ENCODE assay signal across 22 cellular contexts in the genomic region with DNA sequence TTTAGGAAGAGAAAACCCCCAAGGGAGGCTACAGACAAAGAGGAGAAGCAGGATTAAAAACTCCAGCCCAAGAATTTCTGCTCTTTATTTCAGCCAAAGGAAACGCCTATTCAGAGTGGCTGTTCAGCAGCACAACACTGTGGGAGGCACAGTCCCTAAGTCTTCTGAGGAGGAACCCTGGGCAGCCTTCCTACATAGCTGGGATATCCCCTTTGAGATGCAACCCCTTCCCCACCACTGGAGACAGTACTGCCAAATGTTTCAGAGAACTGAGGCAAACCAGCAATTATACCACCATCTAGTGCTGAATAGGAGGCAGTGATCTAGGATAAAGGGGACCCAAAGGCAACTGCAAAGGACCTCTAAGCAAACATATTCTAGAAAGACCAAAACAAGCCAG.
DNase-seq lines count a peak whose midpoint lies in the region; ATAC-seq and TF ChIP-seq lines count a peak whose summit lies in the region.
"Had no signal": no experiment of that assay in that cellular context is flagged by ENCODE, and none has a peak within 500 bp of the region (broad histone marks: within the 10 kb centered on the region; RNA-seq: fewer than 3 reads in every experiment).

No MANE protein-coding gene starts in this region.

- intact Hi-C loops in A673 (cut with micrococcal nuclease; ENCODE audit: unreplicated experiment), result no loop called here

- no peak overlapping the region for H3K4me3 ChIP-seq in A673 (ENCODE audit: low read depth, low read length, poor library complexity, severe bottlenecking)
- H3K4me3 ChIP-seq in HUES48 (ENCODE audit: low read depth, low read length), result no peak overlapping the region
- H3K4me3 ChIP-seq in endodermal cell (ENCODE audit: low read length), result no peak overlapping the region
- H3K4me3 ChIP-seq: SJSA1 had no signal

- H3K36me3 ChIP-seq in A673 (ENCODE audit: insufficient read depth, low read length, poor library complexity, severe bottlenecking), result no peaks in the 10 kb centered on the region
- H3K36me3 ChIP-seq in HUES48 (ENCODE audit: control insufficient read depth, insufficient read depth, low read length), result peaks cover 2% of the 10 kb centered on the region; the same call in 1 of the 2 replicates
- peaks cover 10% of the 10 kb centered on the region for H3K36me3 ChIP-seq in endodermal cell (ENCODE audit: control insufficient read depth, insufficient read depth, low read length)
- H3K36me3 ChIP-seq: SJSA1 had no signal

- peak; percentile 38 for DNase-seq in A673 (ENCODE audit: low spot score)
- peak; percentile 55 for DNase-seq in endodermal cell
- DNase-seq in neural crest cell (ENCODE audit: low read depth, low spot score), result no peak
- no peak for DNase-seq in NCI-H1694 (lab: John Stamatoyannopoulos, UW)
- DNase-seq in activated CD4-positive, alpha-beta T cell treated with anti-CD3 and anti-CD28 coated beads for 1 hour, result no peak
- DNase-seq: 8988T; AML-193; C1 segment of cervical spinal cord; CD8-positive, alpha-beta T cell; DMS153; HCEC 1CT; KG1; NCI-H1092 treated with DMSO at 0.1 percent for 48 hours; NCI-H146; NCI-H2029 treated with DMSO at 0.1 percent for 48 hours; NCI-H345; NCI-H524 treated with DMSO at 0.1 percent for 48 hours had no signal

- BruUV-seq in A673 (replicated peaks; lab: Mats Ljungman, UMichigan), result no TSS peak

- H3K9me3 Mint-ChIP-seq in endodermal cell (peaks cover 39% of the 10 kb centered on the region), neural crest cell (peaks cover 13% of the 10 kb centered on the region)

- no peaks in the 10 kb centered on the region for H3K27me3 ChIP-seq in A673 (replicated peaks; ENCODE audit: insufficient read depth, low read depth, low read length, poor library complexity)
- no peaks in the 10 kb centered on the region for H3K27me3 ChIP-seq in HUES48 (ENCODE audit: control insufficient read depth, insufficient read depth, low read length)
- H3K27me3 ChIP-seq in endodermal cell (ENCODE audit: control insufficient read depth, insufficient read depth, low read length, poor library complexity, severe bottlenecking), result no peaks in the 10 kb centered on the region
- H3K27me3 ChIP-seq: SJSA1 had no signal

- CTCF ChIA-PET in A673 (lab: Charles Lee), result no interaction called here

- H3K36me3 Mint-ChIP-seq in endodermal cell (ENCODE audit: low read depth), result peaks cover 53% of the 10 kb centered on the region
- peaks cover 64% of the 10 kb centered on the region for H3K36me3 Mint-ChIP-seq in neural crest cell (ENCODE audit: low read depth)

- H3K9me3 ChIP-seq in A673 (ENCODE audit: low read depth, low read length, poor library complexity, severe bottlenecking) (peaks cover 12% of the 10 kb centered on the region), HUES48 (ENCODE audit: control insufficient read depth, insufficient read depth, low read length) (peaks cover 20% of the 10 kb centered on the region), endodermal cell (ENCODE audit: control insufficient read depth, low read length) (peaks cover 39% of the 10 kb centered on the region)
- H3K9me3 ChIP-seq: SJSA1 had no signal

- TF ChIP-seq CTCF in A673 (conservative IDR thresholded peaks at IDR 0.05; ENCODE audit: low read depth, low read length) (no peak), endodermal cell (conservative IDR thresholded peaks at IDR 0.05) (peak; percentile 45), neural crest cell (conservative IDR thresholded peaks at IDR 0.05) (no peak)

- H3K4me1 Mint-ChIP-seq in endodermal cell (no peaks in the 10 kb centered on the region), neural crest cell (peaks cover 6% of the 10 kb centered on the region)

- no peak overlapping the region for H3K9ac ChIP-seq in HUES48 (ENCODE audit: low read depth, low read length)
- no peak overlapping the region for H3K9ac ChIP-seq in endodermal cell (ENCODE audit: extremely low read depth, low read length, poor library complexity, severe bottlenecking)

- no peak overlapping the region for H3K4me3 Mint-ChIP-seq in endodermal cell
- H3K4me3 Mint-ChIP-seq in neural crest cell, result no peak overlapping the region
- H3K4me3 Mint-ChIP-seq: CD8-positive, alpha-beta T cell had no signal

- H3K27me3 Mint-ChIP-seq in endodermal cell (ENCODE audit: insufficient read depth) (no peaks in the 10 kb centered on the region), neural crest cell (ENCODE audit: low read depth) (no peaks in the 10 kb centered on the region)

- 71 to 77% methylated on average over 1 of the region's 1 CpG for WGBS in endodermal cell (ENCODE audit: insufficient coverage in 1 of 2, insufficient read length in 1 of 2), 2 experiments

- POLR2A ChIA-PET in A673 (lab: Charles Lee; ENCODE audit: low non-redundant PET), result no interaction called here

- no peak overlapping the region for H3K27ac Mint-ChIP-seq in endodermal cell
- peak overlapping the region; percentile 87 for H3K27ac Mint-ChIP-seq in neural crest cell (ENCODE audit: unreplicated experiment)
- H3K27ac Mint-ChIP-seq: CD8-positive, alpha-beta T cell had no signal

- no peak for ATAC-seq in GM19328 (IDR thresholded peaks at IDR 0.05; ENCODE audit: unreplicated experiment)
- ATAC-seq: CD8-positive, alpha-beta T cell; Right ventricle myocardium inferior had no signal

- H3K27ac ChIP-seq in A673 (ENCODE audit: low read depth, low read length, poor library complexity, severe bottlenecking) (no peak overlapping the region), HUES48 (ENCODE audit: low read depth, low read length) (peak overlapping the region; percentile 87), endodermal cell (ENCODE audit: low read depth, low read length) (no peak overlapping the region)
- H3K27ac ChIP-seq: HL-60, SJSA1 had no signal

- no peaks in the 10 kb centered on the region for H3K4me1 ChIP-seq in A673 (ENCODE audit: insufficient read depth, low read length, poor library complexity, severe bottlenecking)
- H3K4me1 ChIP-seq in HUES48 (ENCODE audit: control insufficient read depth, insufficient read depth, low read length), result peaks cover 5% of the 10 kb centered on the region
- H3K4me1 ChIP-seq in endodermal cell (ENCODE audit: control insufficient read depth, insufficient read depth, low read length), result no peaks in the 10 kb centered on the region

Comparison
In these comparisons a context has a peak if more than half of its experiments do, and no peak if none do; other contexts are left out.
1. DNase-seq: peak in A673 (single experiment) and endodermal cell (single experiment); none in neural crest cell (single experiment), NCI-H1694 (single experiment) and activated CD4-positive, alpha-beta T cell treated with anti-CD3 and anti-CD28 coated beads for 1 hour (single experiment).